Comparison of ENCODE assay signal across 1 cellular context in genomic region chr7:134874407-134874806, GRCh38.
TF ChIP-seq lines count a peak whose summit lies in the region.

No MANE protein-coding gene starts in this region.

TF ChIP-seq in GM23338, 12 proteins besides CTCF, POLR2A, EP300 and RAD21 (continued from another document):
- TF ChIP-seq ZNF462 (CRISPR knock-in tag; IDR thresholded peaks at IDR 0.05) (no peak), EZH2phosphoT487 (IDR thresholded peaks at IDR 0.05; ENCODE audit: unreplicated experiment) (no peak)
